In the genomic region with DNA sequence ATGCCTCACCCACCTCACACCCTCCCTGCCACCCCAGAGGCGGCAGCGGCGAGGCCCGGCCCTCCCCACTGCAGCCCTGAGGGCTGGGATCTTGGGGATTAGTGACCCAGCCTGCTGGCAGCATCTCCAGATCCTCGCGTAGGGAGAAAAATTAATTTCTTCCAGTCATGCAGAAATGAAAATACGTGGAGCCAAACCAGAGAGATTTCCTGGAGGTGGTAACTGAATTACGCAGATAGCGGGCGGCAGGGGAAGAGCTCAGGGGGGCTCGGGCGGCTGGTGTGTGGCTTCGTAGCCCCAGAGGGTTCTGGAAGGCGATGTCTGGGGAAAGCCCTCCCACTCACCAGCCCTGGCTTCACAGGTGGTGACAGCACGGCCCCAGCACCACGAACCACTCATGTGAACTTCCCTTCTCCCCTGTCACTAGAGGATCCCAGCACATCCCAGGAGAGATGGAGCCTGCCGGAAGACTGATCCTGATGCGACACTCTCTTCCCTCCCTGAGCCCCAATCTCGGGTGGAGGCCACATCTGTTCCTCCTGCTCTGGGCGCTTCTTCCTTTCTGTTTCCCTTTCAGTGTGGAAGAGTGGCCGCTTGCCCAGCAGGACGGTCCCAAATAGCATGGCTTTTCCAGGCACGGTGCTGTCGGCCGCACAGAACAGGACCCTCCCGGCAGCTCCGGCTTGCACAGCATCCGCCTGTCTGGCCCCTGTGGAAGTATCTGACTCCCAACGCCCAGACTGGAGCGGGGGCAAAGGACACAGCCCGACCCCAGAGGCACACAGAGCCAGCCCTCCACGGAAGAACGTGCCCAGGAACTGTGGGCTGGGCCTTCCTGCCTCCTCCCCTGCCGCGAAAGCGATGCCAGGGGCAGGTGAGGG, we compare ENCODE assay signal across 10 cellular contexts. TPM values are rescaled to one million over a fixed set of nuclear protein-coding genes. Genes with fewer than 3 reads are reported as not detected.
DNase-seq lines count a peak whose midpoint lies in the region; ATAC-seq and TF ChIP-seq lines count a peak whose summit lies in the region.
"Had no signal": no experiment of that assay in that cellular context is flagged by ENCODE, and none has a peak within 500 bp of the region (broad histone marks: within the 10 kb centered on the region; RNA-seq: fewer than 3 reads in every experiment).

No MANE protein-coding gene starts in this region.

- H3K9ac ChIP-seq in colonic mucosa (ENCODE audit: low read depth in 2 of 2, low read length in 2 of 2), result peak overlapping the region; percentile 46 to 70

- peaks cover 4% of the 10 kb centered on the region for H3K4me1 Mint-ChIP-seq in activated naive CD4-positive, alpha-beta T cell treated with anti-CD3 and anti-CD28 coated beads, Interleukin-2, amount 50 U/mL, for 24 hours
- H3K4me1 Mint-ChIP-seq in nephron, result peaks cover 13% of the 10 kb centered on the region

- H3K27me3 Mint-ChIP-seq in activated naive CD4-positive, alpha-beta T cell treated with anti-CD3 and anti-CD28 coated beads, Interleukin-2, amount 50 U/mL, for 24 hours, result peaks cover 14% of the 10 kb centered on the region
- H3K27me3 Mint-ChIP-seq in nephron (ENCODE audit: low read depth), result peaks cover 38% of the 10 kb centered on the region

- H3K36me3 ChIP-seq in colonic mucosa (no peaks in the 10 kb centered on the region), aorta (ENCODE audit: control insufficient read depth in 1 of 2, insufficient read depth in 2 of 2, low read length in 1 of 2) (no peaks in the 10 kb centered on the region)

- no peak overlapping the region for H3K27ac ChIP-seq in colonic mucosa
- H3K27ac ChIP-seq in aorta (ENCODE audit: low read depth in 1 of 2, low read length in 2 of 2), result no peak overlapping the region

- H3K9me3 Mint-ChIP-seq in activated naive CD4-positive, alpha-beta T cell treated with anti-CD3 and anti-CD28 coated beads, Interleukin-2, amount 50 U/mL, for 24 hours, result no peaks in the 10 kb centered on the region
- H3K9me3 Mint-ChIP-seq in nephron, result no peaks in the 10 kb centered on the region

- POLR2A ChIA-PET in HEK293T (lab: Yijun Ruan, JAX), result no interaction called here

- 75 to 78% methylated on average over 33 to 36 of the region's 36 CpGs for WGBS in aorta, 2 donors

- TF ChIP-seq CTCF in colonic mucosa (IDR thresholded peaks at IDR 0.05) (no peak), nephron (IDR thresholded peaks at IDR 0.05; ENCODE audit: unreplicated experiment in 3 of 3) (no peak)

- intact Hi-C loops in colonic mucosa (cut with DNase I) (no loop called here), aorta (cut with DNase I) (no loop called here)

- no peaks in the 10 kb centered on the region for H3K9me3 ChIP-seq in colonic mucosa
- H3K9me3 ChIP-seq in aorta (ENCODE audit: control insufficient read depth, low read length), result no peaks in the 10 kb centered on the region

- DNase-seq in activated naive CD4-positive, alpha-beta T cell treated with Interleukin-2 at 50 U/mL for 16 hours, result no peak
- no peak for DNase-seq in colonic mucosa
- no peak for DNase-seq in aorta
- no peak for DNase-seq in HEK293T (ENCODE audit: extremely low spot score)
- no peak for DNase-seq in central memory CD4-positive, alpha-beta T cell
- DNase-seq: NCI-H1105 had no signal

- ATAC-seq in aorta (ENCODE audit: low FRiP score) (peak; percentile 12), HG02759 (IDR thresholded peaks at IDR 0.05; ENCODE audit: unreplicated experiment) (no peak)

- peak overlapping the region; percentile 11 for H3K4me3 Mint-ChIP-seq in activated naive CD4-positive, alpha-beta T cell treated with anti-CD3 and anti-CD28 coated beads, Interleukin-2, amount 50 U/mL, for 24 hours
- peak overlapping the region; percentile 57 to 82 (median 76) for H3K4me3 Mint-ChIP-seq in nephron

- H3K36me3 Mint-ChIP-seq in activated naive CD4-positive, alpha-beta T cell treated with anti-CD3 and anti-CD28 coated beads, Interleukin-2, amount 50 U/mL, for 24 hours, result no peaks in the 10 kb centered on the region
- H3K36me3 Mint-ChIP-seq in nephron (ENCODE audit: low read depth), result no peaks in the 10 kb centered on the region

- peak overlapping the region; percentile 47 for H3K4me3 ChIP-seq in colonic mucosa
- no peak overlapping the region for H3K4me3 ChIP-seq in aorta (ENCODE audit: low read length in 2 of 2)

- H3K27me3 ChIP-seq in colonic mucosa, result peaks cover 26% of the 10 kb centered on the region
- no peaks in the 10 kb centered on the region for H3K27me3 ChIP-seq in aorta (ENCODE audit: control insufficient read depth in 1 of 2, insufficient read depth in 2 of 2, low read length in 1 of 2)

- no peak overlapping the region for H3K27ac Mint-ChIP-seq in activated naive CD4-positive, alpha-beta T cell treated with anti-CD3 and anti-CD28 coated beads, Interleukin-2, amount 50 U/mL, for 24 hours
- H3K27ac Mint-ChIP-seq in nephron, result no peak overlapping the region

- H3K4me1 ChIP-seq in colonic mucosa (peaks cover 12% of the 10 kb centered on the region), aorta (ENCODE audit: control insufficient read depth in 1 of 2, insufficient read depth in 2 of 2, low read length in 2 of 2) (no peaks in the 10 kb centered on the region)

- CTCF ChIA-PET in HEK293T (lab: Yijun Ruan, JAX), result no interaction called here

TF ChIP-seq in HEK293T, 16 proteins besides CTCF, POLR2A, EP300 and RAD21:
- no peak for TF ChIP-seq LEF1 (IDR thresholded peaks at IDR 0.05; ENCODE audit: borderline replicate concordance)

RNA-seq across cellular contexts. Expression of a gene that starts 37.8 kb away (rescaled TPM):
- total RNA-seq in colonic mucosa, result 10 to 100 TPM; 10.1 to 10.5 TPM
- total RNA-seq in aorta, result 1 to 10 TPM; 4.4 to 9.4 TPM
- polyA plus RNA-seq in aorta, result 1 to 10 TPM in 1 of 2 donors, under 1 TPM in 1; 0.18 to 1.0 TPM
- polyA plus RNA-seq: AG04450 had no signal
